Comparison of ENCODE assay signal across 8 cellular contexts in genomic region chr5:179633501-179634369, GRCh38. TPM values are rescaled to one million over a fixed set of nuclear protein-coding genes. Genes with fewer than 3 reads are reported as not detected.
DNase-seq lines count a peak whose midpoint lies in the region; ATAC-seq and TF ChIP-seq lines count a peak whose summit lies in the region.
"Not testable (repeated sequence)": the region's sequence is repeated elsewhere in the genome, so short reads cannot be mapped to it uniquely, and the experiment has no call there.

No MANE protein-coding gene starts in this region.

- not testable (repeated sequence) for TF ChIP-seq POLR2A in NB4 (IDR thresholded peaks at IDR 0.05; ENCODE audit: extremely low read depth, insufficient read length); esophagus squamous epithelium (IDR thresholded peaks at IDR 0.05)

- H3K27ac Mint-ChIP-seq in activated T-helper 17 cell treated with anti-CD3 and anti-CD28 coated beads, Interleukin-2, amount 50 U/mL, for 72 hours; naive thymus-derived CD4-positive, alpha-beta T cell: not testable (repeated sequence)

- POLR2A ChIA-PET in naive thymus-derived CD4-positive, alpha-beta T cell (lab: Charles Lee), result interaction anchor here (1.3 to 2.0 kb wide), 2 partner anchors 11 to 14 kb away, joined by 4 to 33 read pairs; partner anchors contain the start of gene HNRNPH1

- peak overlapping the region; percentile 27 for H3K4me3 Mint-ChIP-seq in activated T-helper 17 cell treated with anti-CD3 and anti-CD28 coated beads, Interleukin-2, amount 50 U/mL, for 72 hours
- peak overlapping the region in 4 of 10 donors; percentile 2 to 49 (median 33) for H3K4me3 Mint-ChIP-seq in naive thymus-derived CD4-positive, alpha-beta T cell

- ATAC-seq in GM21447 (IDR thresholded peaks at IDR 0.05; ENCODE audit: unreplicated experiment) (peak; percentile 45), HG03025 (IDR thresholded peaks at IDR 0.05; ENCODE audit: low FRiP score, unreplicated experiment) (peak; percentile 34)
- not testable (repeated sequence) for ATAC-seq in activated T-helper 17 cell treated with anti-CD3 and anti-CD28 coated beads, Interleukin-2, amount 50 U/mL, for 72 hours (replicated peaks)
- ATAC-seq in naive thymus-derived CD4-positive, alpha-beta T cell, result peak; percentile 66

- H3K36me3 Mint-ChIP-seq in activated T-helper 17 cell treated with anti-CD3 and anti-CD28 coated beads, Interleukin-2, amount 50 U/mL, for 72 hours (ENCODE audit: low read depth); naive thymus-derived CD4-positive, alpha-beta T cell: not testable (repeated sequence)

- H3K4me1 Mint-ChIP-seq in activated T-helper 17 cell treated with anti-CD3 and anti-CD28 coated beads, Interleukin-2, amount 50 U/mL, for 72 hours; naive thymus-derived CD4-positive, alpha-beta T cell: not testable (repeated sequence)

- H3K9me3 Mint-ChIP-seq in activated T-helper 17 cell treated with anti-CD3 and anti-CD28 coated beads, Interleukin-2, amount 50 U/mL, for 72 hours; naive thymus-derived CD4-positive, alpha-beta T cell: not testable (repeated sequence)

- not testable (repeated sequence) for DNase-seq in GM12864 (ENCODE audit: low read depth); NB4 (ENCODE audit: low read depth); esophagus squamous epithelium (lab: John Stamatoyannopoulos, UW); naive thymus-derived CD4-positive, alpha-beta T cell
- peak; percentile 11 to 49 for DNase-seq in tibial artery

- TF ChIP-seq CTCF in GM12864 (IDR thresholded peaks at IDR 0.05; ENCODE audit: low read depth, low read length, missing control alignments); NB4 (IDR thresholded peaks at IDR 0.05; ENCODE audit: low read depth, low read length); esophagus squamous epithelium (IDR thresholded peaks at IDR 0.05); tibial artery (IDR thresholded peaks at IDR 0.05): not testable (repeated sequence)

- not testable (repeated sequence) for H3K9me3 ChIP-seq in esophagus squamous epithelium; naive thymus-derived CD4-positive, alpha-beta T cell (ENCODE audit: control insufficient read depth in 2 of 3, low read length in 3 of 3); tibial artery

- peaks cover 5 to 23% (median 8%) of the 10 kb centered on the region in 3 donors for H3K4me1 ChIP-seq in esophagus squamous epithelium
- H3K4me1 ChIP-seq in naive thymus-derived CD4-positive, alpha-beta T cell (ENCODE audit: control insufficient read depth in 2 of 2, insufficient read depth in 2 of 2, low read length in 2 of 2); tibial artery: not testable (repeated sequence)

- H3K27me3 ChIP-seq in esophagus squamous epithelium; naive thymus-derived CD4-positive, alpha-beta T cell (ENCODE audit: control insufficient read depth in 2 of 2, insufficient read depth in 2 of 2, low read length in 2 of 2); tibial artery: not testable (repeated sequence)

- not testable (repeated sequence) for H3K36me3 ChIP-seq in esophagus squamous epithelium; naive thymus-derived CD4-positive, alpha-beta T cell (ENCODE audit: control insufficient read depth in 2 of 3, insufficient read depth in 3 of 3, low read length in 3 of 3); tibial artery

- H3K4me3 ChIP-seq in GM12864 (ENCODE audit: low read depth, low read length) (peak overlapping the region; percentile 52), NB4 (ENCODE audit: low read depth, low read length) (peak overlapping the region; percentile 62), esophagus squamous epithelium (peak overlapping the region; percentile 12 to 57 (median 33)), tibial artery (peak overlapping the region; percentile 38 to 42)
- H3K4me3 ChIP-seq in naive thymus-derived CD4-positive, alpha-beta T cell (ENCODE audit: low read length), result not testable (repeated sequence)

- intact Hi-C loops in esophagus squamous epithelium (cut with DNase I); naive thymus-derived CD4-positive, alpha-beta T cell (cut with micrococcal nuclease); tibial artery (cut with DNase I; ENCODE audit: low total_unique reads): not testable (repeated sequence)

- WGBS in esophagus squamous epithelium, 2 donors, result 38 to 41% methylated on average over 19 to 21 of the region's 38 CpGs

- H3K27ac ChIP-seq in esophagus squamous epithelium (peak overlapping the region in 1 of 4 donors; percentile 39), tibial artery (peak overlapping the region in 1 of 2 donors; percentile 45)
- not testable (repeated sequence) for H3K27ac ChIP-seq in naive thymus-derived CD4-positive, alpha-beta T cell (ENCODE audit: low read depth, low read length)

- H3K27me3 Mint-ChIP-seq in activated T-helper 17 cell treated with anti-CD3 and anti-CD28 coated beads, Interleukin-2, amount 50 U/mL, for 72 hours; naive thymus-derived CD4-positive, alpha-beta T cell: not testable (repeated sequence)

- CTCF ChIA-PET in naive thymus-derived CD4-positive, alpha-beta T cell (lab: Charles Lee), result interaction anchor here (0.6 to 1.5 kb wide), 3 partner anchors 11 to 137 kb away, joined by 3 to 6 read pairs (median 4); partner anchors contain the start of gene HNRNPH1

RNA-seq across cellular contexts. Expression of gene HNRNPH1, which starts 10.3 kb away (rescaled TPM):
- total RNA-seq in activated T-helper 17 cell treated with anti-CD3 and anti-CD28 coated beads, Interleukin-2, amount 50 U/mL, for 72 hours, result 100 to 1,000 TPM; 761 to 957 TPM
- total RNA-seq in esophagus squamous epithelium, result 100 to 1,000 TPM; 209 to 645 (median 383) TPM
- total RNA-seq in naive thymus-derived CD4-positive, alpha-beta T cell, result 1,000 to 10,000 TPM; 1,010 to 2,239 (median 1,692) TPM
- 100 to 1,000 TPM; 120 to 141 TPM for polyA plus RNA-seq in naive thymus-derived CD4-positive, alpha-beta T cell

RNA-seq across cellular contexts. Expression of gene CBY3, which starts 47.1 kb away (rescaled TPM):
- not detected for total RNA-seq in activated T-helper 17 cell treated with anti-CD3 and anti-CD28 coated beads, Interleukin-2, amount 50 U/mL, for 72 hours
- total RNA-seq in esophagus squamous epithelium, result not detected
- under 1 TPM in 3 of 5 experiments, not detected in 2; 0.29 to 0.84 (median 0.62) TPM for total RNA-seq in naive thymus-derived CD4-positive, alpha-beta T cell
- polyA plus RNA-seq in naive thymus-derived CD4-positive, alpha-beta T cell, result 1 to 10 TPM in 1 of 2 donors, not detected in 1; 1.4 TPM
